Comparison of ENCODE assay signal across 2 cellular contexts in the genomic region with DNA sequence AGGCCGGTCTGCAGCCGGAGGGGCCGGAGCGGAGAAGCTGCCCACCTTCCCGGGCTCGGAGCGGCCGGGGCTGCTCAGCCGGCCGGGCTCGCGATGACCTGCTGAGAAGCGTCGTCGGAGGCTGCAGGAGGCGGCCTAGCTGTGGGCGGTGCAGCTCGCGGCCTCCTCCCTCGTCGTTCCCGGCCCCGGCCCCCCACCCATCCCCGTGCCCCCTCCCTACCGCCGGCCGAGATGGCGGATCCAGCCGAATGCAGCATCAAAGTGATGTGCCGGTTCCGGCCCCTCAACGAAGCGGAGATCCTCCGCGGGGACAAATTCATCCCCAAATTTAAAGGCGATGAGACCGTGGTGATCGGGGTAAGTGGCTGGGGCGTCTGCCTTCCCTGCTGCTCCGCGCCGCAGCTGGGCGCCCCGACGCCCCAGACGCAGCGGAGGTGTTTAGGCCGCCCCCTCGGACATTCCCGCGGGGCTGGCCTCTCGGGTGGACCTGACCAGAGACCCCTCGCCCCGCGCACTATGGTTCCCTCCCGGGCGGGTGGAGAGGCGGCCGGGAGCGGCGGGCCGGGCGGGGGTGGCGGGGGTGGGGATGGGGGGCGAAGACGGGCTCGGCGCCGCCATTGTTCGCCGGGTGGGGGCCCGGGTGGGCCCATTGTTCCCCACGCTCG.
TF ChIP-seq lines count a peak whose summit lies in the region.

No MANE protein-coding gene starts in this region.

TF ChIP-seq in HEK293, 187 proteins besides CTCF, POLR2A, EP300 and RAD21 (continued from another document and continues in another):
- TF ChIP-seq, protein P1, sequence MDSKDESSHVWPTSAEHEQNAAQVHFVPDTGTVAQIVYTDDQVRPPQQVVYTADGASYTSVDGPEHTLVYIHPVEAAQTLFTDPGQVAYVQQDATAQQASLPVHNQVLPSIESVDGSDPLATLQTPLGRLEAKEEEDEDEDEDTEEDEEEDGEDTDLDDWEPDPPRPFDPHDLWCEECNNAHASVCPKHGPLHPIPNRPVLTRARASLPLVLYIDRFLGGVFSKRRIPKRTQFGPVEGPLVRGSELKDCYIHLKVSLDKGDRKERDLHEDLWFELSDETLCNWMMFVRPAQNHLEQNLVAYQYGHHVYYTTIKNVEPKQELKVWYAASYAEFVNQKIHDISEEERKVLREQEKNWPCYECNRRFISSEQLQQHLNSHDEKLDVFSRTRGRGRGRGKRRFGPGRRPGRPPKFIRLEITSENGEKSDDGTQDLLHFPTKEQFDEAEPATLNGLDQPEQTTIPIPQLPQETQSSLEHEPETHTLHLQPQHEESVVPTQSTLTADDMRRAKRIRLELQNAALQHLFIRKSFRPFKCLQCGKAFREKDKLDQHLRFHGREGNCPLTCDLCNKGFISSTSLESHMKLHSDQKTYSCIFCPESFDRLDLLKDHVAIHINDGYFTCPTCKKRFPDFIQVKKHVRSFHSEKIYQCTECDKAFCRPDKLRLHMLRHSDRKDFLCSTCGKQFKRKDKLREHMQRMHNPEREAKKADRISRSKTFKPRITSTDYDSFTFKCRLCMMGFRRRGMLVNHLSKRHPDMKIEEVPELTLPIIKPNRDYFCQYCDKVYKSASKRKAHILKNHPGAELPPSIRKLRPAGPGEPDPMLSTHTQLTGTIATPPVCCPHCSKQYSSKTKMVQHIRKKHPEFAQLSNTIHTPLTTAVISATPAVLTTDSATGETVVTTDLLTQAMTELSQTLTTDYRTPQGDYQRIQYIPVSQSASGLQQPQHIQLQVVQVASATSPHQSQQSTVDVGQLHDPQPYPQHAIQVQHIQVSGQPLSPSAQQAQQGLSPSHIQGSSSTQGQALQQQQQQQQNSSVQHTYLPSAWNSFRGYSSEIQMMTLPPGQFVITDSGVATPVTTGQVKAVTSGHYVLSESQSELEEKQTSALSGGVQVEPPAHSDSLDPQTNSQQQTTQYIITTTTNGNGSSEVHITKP (tag by site-specific recombination; IDR thresholded peaks at IDR 0.05) = peak; percentile 59; the same call in 1 of the 2 replicates
- TF ChIP-seq MZF1 (tag by site-specific recombination; IDR thresholded peaks at IDR 0.05; ENCODE audit: borderline replicate concordance) (no peak), ZNF830 (tag by site-specific recombination; IDR thresholded peaks at IDR 0.05; ENCODE audit: low read depth) (no peak), KLF7 (tag by site-specific recombination; IDR thresholded peaks at IDR 0.05; ENCODE audit: borderline replicate concordance) (no peak), YY1 (tag by site-specific recombination; IDR thresholded peaks at IDR 0.05) (no peak), ZNF837 (tag by site-specific recombination; IDR thresholded peaks at IDR 0.05) (no peak), ZNF791 (tag by site-specific recombination; IDR thresholded peaks at IDR 0.05) (no peak), ZNF629 (tag by site-specific recombination; IDR thresholded peaks at IDR 0.05) (no peak), ZNF561 (tag by site-specific recombination; IDR thresholded peaks at IDR 0.05; ENCODE audit: borderline replicate concordance) (no peak)
- TF ChIP-seq, protein P2, sequence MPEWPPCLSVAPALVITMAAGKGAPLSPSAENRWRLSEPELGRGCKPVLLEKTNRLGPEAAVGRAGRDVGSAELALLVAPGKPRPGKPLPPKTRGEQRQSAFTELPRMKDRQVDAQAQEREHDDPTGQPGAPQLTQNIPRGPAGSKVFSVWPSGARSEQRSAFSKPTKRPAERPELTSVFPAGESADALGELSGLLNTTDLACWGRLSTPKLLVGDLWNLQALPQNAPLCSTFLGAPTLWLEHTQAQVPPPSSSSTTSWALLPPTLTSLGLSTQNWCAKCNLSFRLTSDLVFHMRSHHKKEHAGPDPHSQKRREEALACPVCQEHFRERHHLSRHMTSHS (tag by site-specific recombination; IDR thresholded peaks at IDR 0.05) = no peak
- TF ChIP-seq, protein P3, sequence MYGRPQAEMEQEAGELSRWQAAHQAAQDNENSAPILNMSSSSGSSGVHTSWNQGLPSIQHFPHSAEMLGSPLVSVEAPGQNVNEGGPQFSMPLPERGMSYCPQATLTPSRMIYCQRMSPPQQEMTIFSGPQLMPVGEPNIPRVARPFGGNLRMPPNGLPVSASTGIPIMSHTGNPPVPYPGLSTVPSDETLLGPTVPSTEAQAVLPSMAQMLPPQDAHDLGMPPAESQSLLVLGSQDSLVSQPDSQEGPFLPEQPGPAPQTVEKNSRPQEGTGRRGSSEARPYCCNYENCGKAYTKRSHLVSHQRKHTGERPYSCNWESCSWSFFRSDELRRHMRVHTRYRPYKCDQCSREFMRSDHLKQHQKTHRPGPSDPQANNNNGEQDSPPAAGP (tag by site-specific recombination; IDR thresholded peaks at IDR 0.05) = no peak
- TF ChIP-seq, protein P4, sequence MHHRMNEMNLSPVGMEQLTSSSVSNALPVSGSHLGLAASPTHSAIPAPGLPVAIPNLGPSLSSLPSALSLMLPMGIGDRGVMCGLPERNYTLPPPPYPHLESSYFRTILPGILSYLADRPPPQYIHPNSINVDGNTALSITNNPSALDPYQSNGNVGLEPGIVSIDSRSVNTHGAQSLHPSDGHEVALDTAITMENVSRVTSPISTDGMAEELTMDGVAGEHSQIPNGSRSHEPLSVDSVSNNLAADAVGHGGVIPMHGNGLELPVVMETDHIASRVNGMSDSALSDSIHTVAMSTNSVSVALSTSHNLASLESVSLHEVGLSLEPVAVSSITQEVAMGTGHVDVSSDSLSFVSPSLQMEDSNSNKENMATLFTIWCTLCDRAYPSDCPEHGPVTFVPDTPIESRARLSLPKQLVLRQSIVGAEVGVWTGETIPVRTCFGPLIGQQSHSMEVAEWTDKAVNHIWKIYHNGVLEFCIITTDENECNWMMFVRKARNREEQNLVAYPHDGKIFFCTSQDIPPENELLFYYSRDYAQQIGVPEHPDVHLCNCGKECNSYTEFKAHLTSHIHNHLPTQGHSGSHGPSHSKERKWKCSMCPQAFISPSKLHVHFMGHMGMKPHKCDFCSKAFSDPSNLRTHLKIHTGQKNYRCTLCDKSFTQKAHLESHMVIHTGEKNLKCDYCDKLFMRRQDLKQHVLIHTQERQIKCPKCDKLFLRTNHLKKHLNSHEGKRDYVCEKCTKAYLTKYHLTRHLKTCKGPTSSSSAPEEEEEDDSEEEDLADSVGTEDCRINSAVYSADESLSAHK (tag by site-specific recombination; IDR thresholded peaks at IDR 0.05) = peak; percentile 21; the same call in 1 of the 2 replicates
- TF ChIP-seq, protein P5, sequence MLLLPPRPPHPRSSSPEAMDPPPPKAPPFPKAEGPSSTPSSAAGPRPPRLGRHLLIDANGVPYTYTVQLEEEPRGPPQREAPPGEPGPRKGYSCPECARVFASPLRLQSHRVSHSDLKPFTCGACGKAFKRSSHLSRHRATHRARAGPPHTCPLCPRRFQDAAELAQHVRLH (tag by site-specific recombination; IDR thresholded peaks at IDR 0.05) = no peak

TF ChIP-seq in H1, 55 proteins besides CTCF, POLR2A, EP300 and RAD21 (continued from another document):
- TF ChIP-seq NANOG (IDR thresholded peaks at IDR 0.05; ENCODE audit: insufficient read depth, low read depth, low read length, poor library complexity, severe bottlenecking) (no peak), PHF8 (conservative IDR thresholded peaks at IDR 0.05; ENCODE audit: low read depth, low read length) (0 out of 2 replicates have a peak, but pooled peaks have one; percentile 0), SAP30 (IDR thresholded peaks at IDR 0.05; ENCODE audit: insufficient read depth, insufficient replicate concordance, low read length) (no peak), SIN3A (conservative IDR thresholded peaks at IDR 0.05 in 1 of 2, IDR thresholded peaks at IDR 0.05 in 1 of 2; ENCODE audit: low read depth in 1 of 2, low read length in 2 of 2) (no peak), CHD2 (IDR thresholded peaks at IDR 0.05; ENCODE audit: low read length) (no peak), SP4 (IDR thresholded peaks at IDR 0.05; ENCODE audit: low read length) (no peak), GTF2F1 (IDR thresholded peaks at IDR 0.05; ENCODE audit: borderline replicate concordance, low read depth, low read length) (no peak), BCL11A (IDR thresholded peaks at IDR 0.05; ENCODE audit: low read depth in 2 of 2, low read length in 2 of 2) (no peak)
- TF ChIP-seq, protein P6, sequence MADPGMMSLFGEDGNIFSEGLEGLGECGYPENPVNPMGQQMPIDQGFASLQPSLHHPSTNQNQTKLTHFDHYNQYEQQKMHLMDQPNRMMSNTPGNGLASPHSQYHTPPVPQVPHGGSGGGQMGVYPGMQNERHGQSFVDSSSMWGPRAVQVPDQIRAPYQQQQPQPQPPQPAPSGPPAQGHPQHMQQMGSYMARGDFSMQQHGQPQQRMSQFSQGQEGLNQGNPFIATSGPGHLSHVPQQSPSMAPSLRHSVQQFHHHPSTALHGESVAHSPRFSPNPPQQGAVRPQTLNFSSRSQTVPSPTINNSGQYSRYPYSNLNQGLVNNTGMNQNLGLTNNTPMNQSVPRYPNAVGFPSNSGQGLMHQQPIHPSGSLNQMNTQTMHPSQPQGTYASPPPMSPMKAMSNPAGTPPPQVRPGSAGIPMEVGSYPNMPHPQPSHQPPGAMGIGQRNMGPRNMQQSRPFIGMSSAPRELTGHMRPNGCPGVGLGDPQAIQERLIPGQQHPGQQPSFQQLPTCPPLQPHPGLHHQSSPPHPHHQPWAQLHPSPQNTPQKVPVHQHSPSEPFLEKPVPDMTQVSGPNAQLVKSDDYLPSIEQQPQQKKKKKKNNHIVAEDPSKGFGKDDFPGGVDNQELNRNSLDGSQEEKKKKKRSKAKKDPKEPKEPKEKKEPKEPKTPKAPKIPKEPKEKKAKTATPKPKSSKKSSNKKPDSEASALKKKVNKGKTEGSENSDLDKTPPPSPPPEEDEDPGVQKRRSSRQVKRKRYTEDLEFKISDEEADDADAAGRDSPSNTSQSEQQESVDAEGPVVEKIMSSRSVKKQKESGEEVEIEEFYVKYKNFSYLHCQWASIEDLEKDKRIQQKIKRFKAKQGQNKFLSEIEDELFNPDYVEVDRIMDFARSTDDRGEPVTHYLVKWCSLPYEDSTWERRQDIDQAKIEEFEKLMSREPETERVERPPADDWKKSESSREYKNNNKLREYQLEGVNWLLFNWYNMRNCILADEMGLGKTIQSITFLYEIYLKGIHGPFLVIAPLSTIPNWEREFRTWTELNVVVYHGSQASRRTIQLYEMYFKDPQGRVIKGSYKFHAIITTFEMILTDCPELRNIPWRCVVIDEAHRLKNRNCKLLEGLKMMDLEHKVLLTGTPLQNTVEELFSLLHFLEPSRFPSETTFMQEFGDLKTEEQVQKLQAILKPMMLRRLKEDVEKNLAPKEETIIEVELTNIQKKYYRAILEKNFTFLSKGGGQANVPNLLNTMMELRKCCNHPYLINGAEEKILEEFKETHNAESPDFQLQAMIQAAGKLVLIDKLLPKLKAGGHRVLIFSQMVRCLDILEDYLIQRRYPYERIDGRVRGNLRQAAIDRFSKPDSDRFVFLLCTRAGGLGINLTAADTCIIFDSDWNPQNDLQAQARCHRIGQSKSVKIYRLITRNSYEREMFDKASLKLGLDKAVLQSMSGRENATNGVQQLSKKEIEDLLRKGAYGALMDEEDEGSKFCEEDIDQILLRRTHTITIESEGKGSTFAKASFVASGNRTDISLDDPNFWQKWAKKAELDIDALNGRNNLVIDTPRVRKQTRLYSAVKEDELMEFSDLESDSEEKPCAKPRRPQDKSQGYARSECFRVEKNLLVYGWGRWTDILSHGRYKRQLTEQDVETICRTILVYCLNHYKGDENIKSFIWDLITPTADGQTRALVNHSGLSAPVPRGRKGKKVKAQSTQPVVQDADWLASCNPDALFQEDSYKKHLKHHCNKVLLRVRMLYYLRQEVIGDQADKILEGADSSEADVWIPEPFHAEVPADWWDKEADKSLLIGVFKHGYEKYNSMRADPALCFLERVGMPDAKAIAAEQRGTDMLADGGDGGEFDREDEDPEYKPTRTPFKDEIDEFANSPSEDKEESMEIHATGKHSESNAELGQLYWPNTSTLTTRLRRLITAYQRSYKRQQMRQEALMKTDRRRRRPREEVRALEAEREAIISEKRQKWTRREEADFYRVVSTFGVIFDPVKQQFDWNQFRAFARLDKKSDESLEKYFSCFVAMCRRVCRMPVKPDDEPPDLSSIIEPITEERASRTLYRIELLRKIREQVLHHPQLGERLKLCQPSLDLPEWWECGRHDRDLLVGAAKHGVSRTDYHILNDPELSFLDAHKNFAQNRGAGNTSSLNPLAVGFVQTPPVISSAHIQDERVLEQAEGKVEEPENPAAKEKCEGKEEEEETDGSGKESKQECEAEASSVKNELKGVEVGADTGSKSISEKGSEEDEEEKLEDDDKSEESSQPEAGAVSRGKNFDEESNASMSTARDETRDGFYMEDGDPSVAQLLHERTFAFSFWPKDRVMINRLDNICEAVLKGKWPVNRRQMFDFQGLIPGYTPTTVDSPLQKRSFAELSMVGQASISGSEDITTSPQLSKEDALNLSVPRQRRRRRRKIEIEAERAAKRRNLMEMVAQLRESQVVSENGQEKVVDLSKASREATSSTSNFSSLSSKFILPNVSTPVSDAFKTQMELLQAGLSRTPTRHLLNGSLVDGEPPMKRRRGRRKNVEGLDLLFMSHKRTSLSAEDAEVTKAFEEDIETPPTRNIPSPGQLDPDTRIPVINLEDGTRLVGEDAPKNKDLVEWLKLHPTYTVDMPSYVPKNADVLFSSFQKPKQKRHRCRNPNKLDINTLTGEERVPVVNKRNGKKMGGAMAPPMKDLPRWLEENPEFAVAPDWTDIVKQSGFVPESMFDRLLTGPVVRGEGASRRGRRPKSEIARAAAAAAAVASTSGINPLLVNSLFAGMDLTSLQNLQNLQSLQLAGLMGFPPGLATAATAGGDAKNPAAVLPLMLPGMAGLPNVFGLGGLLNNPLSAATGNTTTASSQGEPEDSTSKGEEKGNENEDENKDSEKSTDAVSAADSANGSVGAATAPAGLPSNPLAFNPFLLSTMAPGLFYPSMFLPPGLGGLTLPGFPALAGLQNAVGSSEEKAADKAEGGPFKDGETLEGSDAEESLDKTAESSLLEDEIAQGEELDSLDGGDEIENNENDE (IDR thresholded peaks at IDR 0.05; ENCODE audit: insufficient replicate concordance, low read length) = no peak
- TF ChIP-seq, protein P7, sequence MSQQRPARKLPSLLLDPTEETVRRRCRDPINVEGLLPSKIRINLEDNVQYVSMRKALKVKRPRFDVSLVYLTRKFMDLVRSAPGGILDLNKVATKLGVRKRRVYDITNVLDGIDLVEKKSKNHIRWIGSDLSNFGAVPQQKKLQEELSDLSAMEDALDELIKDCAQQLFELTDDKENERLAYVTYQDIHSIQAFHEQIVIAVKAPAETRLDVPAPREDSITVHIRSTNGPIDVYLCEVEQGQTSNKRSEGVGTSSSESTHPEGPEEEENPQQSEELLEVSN (IDR thresholded peaks at IDR 0.05) = no peak
- TF ChIP-seq, protein P8, sequence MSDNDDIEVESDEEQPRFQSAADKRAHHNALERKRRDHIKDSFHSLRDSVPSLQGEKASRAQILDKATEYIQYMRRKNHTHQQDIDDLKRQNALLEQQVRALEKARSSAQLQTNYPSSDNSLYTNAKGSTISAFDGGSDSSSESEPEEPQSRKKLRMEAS (IDR thresholded peaks at IDR 0.05) = peak; percentile 3; the same call in 1 of the 2 replicates
